8 cellular contexts compared by ENCODE assay signal in genomic region chr4:8428288-8429097, GRCh38. TPM values are rescaled to one million over a fixed set of nuclear protein-coding genes. Genes with fewer than 3 reads are reported as not detected.
DNase-seq lines count a peak whose midpoint lies in the region; ATAC-seq and TF ChIP-seq lines count a peak whose summit lies in the region.

No MANE protein-coding gene starts in this region.

- DNase-seq in NCI-H1092 (lab: John Stamatoyannopoulos, UW) (peak; percentile 81), SKM-1 (lab: John Stamatoyannopoulos, UW; ENCODE audit: unreplicated experiment) (peak; percentile 82), Right ventricle myocardium inferior (ENCODE audit: missing footprints) (peak; percentile 94), transverse colon (peak; percentile 92)
- DNase-seq in activated naive CD8-positive, alpha-beta T cell treated with anti-CD3 and anti-CD28 coated beads for 36 hours = peak; percentile 94

- peak overlapping the region; percentile 81 for H2AFZ ChIP-seq in parathyroid adenoma

- H3K4me3 Mint-ChIP-seq in activated naive CD8-positive, alpha-beta T cell treated with anti-CD3 and anti-CD28 coated beads for 36 hours = peak overlapping the region; percentile 95

- H3K4me2 ChIP-seq in parathyroid adenoma (ENCODE audit: low read length) = peak overlapping the region; percentile 82

- no peaks in the 10 kb centered on the region for H3K9me3 Mint-ChIP-seq in activated naive CD8-positive, alpha-beta T cell treated with anti-CD3 and anti-CD28 coated beads for 36 hours

- H3K9me3 ChIP-seq in parathyroid adenoma (ENCODE audit: control insufficient read depth, low read length) = no peaks in the 10 kb centered on the region
- no peaks in the 10 kb centered on the region for H3K9me3 ChIP-seq in transverse colon

- H3K27ac ChIP-seq in parathyroid adenoma (peak overlapping the region; percentile 33), transverse colon (peak overlapping the region; percentile 88 to 91 (median 90))

- H3K4me1 Mint-ChIP-seq in activated naive CD8-positive, alpha-beta T cell treated with anti-CD3 and anti-CD28 coated beads for 36 hours = peaks cover 24% of the 10 kb centered on the region

- H3K4me3 ChIP-seq in parathyroid adenoma (ENCODE audit: low read depth, low read length) (peak overlapping the region; percentile 72), transverse colon (peak overlapping the region; percentile 80 to 99 (median 91))

- intact Hi-C loops in Right ventricle myocardium inferior (cut with DNase I) (no loop called here), transverse colon (cut with DNase I; ENCODE audit: low total_unique reads) (no loop called here)

- peaks cover 4% of the 10 kb centered on the region for H3K79me2 ChIP-seq in parathyroid adenoma

- peak; percentile 76 for TF ChIP-seq POLR2A in transverse colon (IDR thresholded peaks at IDR 0.05)

- no peaks in the 10 kb centered on the region for H3K4me1 ChIP-seq in parathyroid adenoma
- H3K4me1 ChIP-seq in transverse colon = peaks cover 9 to 29% (median 18%) of the 10 kb centered on the region in 4 donors

- H3K27me3 ChIP-seq in parathyroid adenoma (ENCODE audit: control insufficient read depth, insufficient read depth, low read length) = no peaks in the 10 kb centered on the region
- no peaks in the 10 kb centered on the region for H3K27me3 ChIP-seq in transverse colon

- in situ Hi-C loops in transverse colon (cut with MboI; ENCODE audit: low pct_ligation_motif_present in 1 of 4, low pct_unique_long_range_greater_than_20kb in 1 of 4, low sequenced_read_pairs in 3 of 4) = no loop called here

- H3K36me3 ChIP-seq in parathyroid adenoma (ENCODE audit: control insufficient read depth, insufficient read depth, low read length) (no peaks in the 10 kb centered on the region), transverse colon (no peaks in the 10 kb centered on the region)

- peak; percentile 73 for TF ChIP-seq EP300 in transverse colon (IDR thresholded peaks at IDR 0.05; ENCODE audit: low read depth)

- no peaks in the 10 kb centered on the region for H3K36me3 Mint-ChIP-seq in activated naive CD8-positive, alpha-beta T cell treated with anti-CD3 and anti-CD28 coated beads for 36 hours

- peak overlapping the region; percentile 88 for H3K27ac Mint-ChIP-seq in activated naive CD8-positive, alpha-beta T cell treated with anti-CD3 and anti-CD28 coated beads for 36 hours

- 3 to 38% methylated on average over 2 to 54 of the region's 56 CpGs for WGBS in transverse colon (ENCODE audit: low coverage in 1 of 2), 2 donors

- no peak overlapping the region for H3K9ac ChIP-seq in parathyroid adenoma

- H3K27me3 Mint-ChIP-seq in activated naive CD8-positive, alpha-beta T cell treated with anti-CD3 and anti-CD28 coated beads for 36 hours = no peaks in the 10 kb centered on the region

- TF ChIP-seq CTCF in GM12874 (IDR thresholded peaks at IDR 0.05; ENCODE audit: insufficient read depth, low read depth, low read length) = peak; percentile 38
- TF ChIP-seq CTCF in parathyroid adenoma (IDR thresholded peaks at IDR 0.05) = no peak
- no peak for TF ChIP-seq CTCF in transverse colon (IDR thresholded peaks at IDR 0.05)

- ATAC-seq in HG02623 (IDR thresholded peaks at IDR 0.05; ENCODE audit: unreplicated experiment) (peak; percentile 91), Right ventricle myocardium inferior (peak; percentile 97)

RNA-seq across cellular contexts. Expression of gene ACOX3, which starts 12.0 kb away (rescaled TPM):
- total RNA-seq in activated naive CD8-positive, alpha-beta T cell treated with anti-CD3 and anti-CD28 coated beads for 36 hours = 10 to 100 TPM; 13.9 to 16.4 TPM
- total RNA-seq in Right ventricle myocardium inferior = 25.3 TPM
- total RNA-seq in transverse colon = 100 to 1,000 TPM in 1 of 4 donors, 10 to 100 TPM in 3; 18.7 to 104 (median 31.3) TPM

RNA-seq across cellular contexts. Expression of gene TRMT44, which starts 12.1 kb away (rescaled TPM):
- 10 to 100 TPM; 21.9 to 26.6 TPM for total RNA-seq in activated naive CD8-positive, alpha-beta T cell treated with anti-CD3 and anti-CD28 coated beads for 36 hours
- total RNA-seq in Right ventricle myocardium inferior = 9.2 TPM
- total RNA-seq in transverse colon = 100 to 1,000 TPM in 1 of 4 donors, 10 to 100 TPM in 3; 19.1 to 190 (median 29.7) TPM

Comparison
In these comparisons a context has a peak if more than half of its experiments do, and no peak if none do; other contexts are left out.
1. Peak in every context shown above with its lines: DNase-seq, ATAC-seq, H3K4me3 ChIP-seq and H3K27ac ChIP-seq.